In genomic region chr22:30695871-30696655, GRCh38 we compare ENCODE assay signal across 15 cellular contexts. TPM values are rescaled to one million over a fixed set of nuclear protein-coding genes. Genes with fewer than 3 reads are reported as not detected.
A peak's percentile ranks its signal among the peaks of the same experiment; 100 is the strongest.
DNase-seq lines count a peak whose midpoint lies in the region; ATAC-seq and TF ChIP-seq lines count a peak whose summit lies in the region.
"Had no signal": no experiment of that assay in that cellular context is flagged by ENCODE, and none has a peak within 500 bp of the region (broad histone marks: within the 10 kb centered on the region; RNA-seq: fewer than 3 reads in every experiment).

No MANE protein-coding gene starts in this region.

- H3K27ac ChIP-seq in hepatocyte: no peak overlapping the region
- H3K27ac ChIP-seq: brain microvascular endothelial cell had no signal

- no peaks in the 10 kb centered on the region for H3K9me2 ChIP-seq in hepatocyte (replicated peaks; ENCODE audit: insufficient read depth)

- no peak overlapping the region for H2AFZ ChIP-seq in hepatocyte

- H3K27me3 Mint-ChIP-seq in activated T-cell treated with anti-CD3 and anti-CD28 coated beads, Interleukin-2, amount 50 U/mL, for 24 hours: peaks cover 22% of the 10 kb centered on the region
- peaks cover 16% of the 10 kb centered on the region for H3K27me3 Mint-ChIP-seq in T-helper 17 cell

- H3K4me2 ChIP-seq in hepatocyte: peak overlapping the region; percentile 99

- H3K4me3 Mint-ChIP-seq in activated T-cell treated with anti-CD3 and anti-CD28 coated beads, Interleukin-2, amount 50 U/mL, for 24 hours: peak overlapping the region; percentile 61
- peak overlapping the region; percentile 81 for H3K4me3 Mint-ChIP-seq in T-helper 17 cell
- H3K4me3 Mint-ChIP-seq in stimulated activated effector memory CD8-positive, alpha-beta T cell treated with anti-CD3 and anti-CD28 coated beads, Interleukin-12 subunit alpha, Interleukin-12 subunit beta, amount 100 ng/mL, for 72 hours: peak overlapping the region; percentile 74

- H3K4me3 ChIP-seq in hepatocyte: no peak overlapping the region

- peak overlapping the region; percentile 6 for H3K27ac Mint-ChIP-seq in activated T-cell treated with anti-CD3 and anti-CD28 coated beads, Interleukin-2, amount 50 U/mL, for 24 hours
- H3K27ac Mint-ChIP-seq in T-helper 17 cell: no peak overlapping the region
- H3K27ac Mint-ChIP-seq in stimulated activated effector memory CD8-positive, alpha-beta T cell treated with anti-CD3 and anti-CD28 coated beads, Interleukin-12 subunit alpha, Interleukin-12 subunit beta, amount 100 ng/mL, for 72 hours: no peak overlapping the region

- H3K36me3 ChIP-seq in hepatocyte (replicated peaks; ENCODE audit: insufficient read depth, low read depth): no peaks in the 10 kb centered on the region
- H3K36me3 ChIP-seq: brain microvascular endothelial cell, pancreas, uterus had no signal

- H3K79me2 ChIP-seq in hepatocyte: no peaks in the 10 kb centered on the region

- no peak for DNase-seq in activated T-cell treated with anti-CD3 and anti-CD28 coated beads, Interleukin-2, amount 50 U/mL, for 24 hours
- no peak for DNase-seq in activated T-cell treated with anti-CD3 and anti-CD28 coated beads, Interleukin-2, amount 50 U/mL, for 48 hours
- no peak for DNase-seq in T-helper 17 cell
- no peak for DNase-seq in hepatocyte (ENCODE audit: low spot score)
- DNase-seq in stimulated activated effector memory CD8-positive, alpha-beta T cell treated with anti-CD3 and anti-CD28 coated beads, Interleukin-12 subunit alpha, Interleukin-12 subunit beta, amount 100 ng/mL, for 72 hours (ENCODE audit: low spot score in 2 of 2): no peak
- no peak for DNase-seq in iPS-NIHi7 (ENCODE audit: extremely low spot score)
- DNase-seq in NCI-H2107 (lab: John Stamatoyannopoulos, UW): no peak
- DNase-seq: activated CD4-positive, alpha-beta T cell treated with anti-CD3 and anti-CD28 coated beads, Interleukin-2, amount 50 U/mL, for 1 hour; brain microvascular endothelial cell; EL; Kasumi-1; Right ventricle myocardium superior had no signal

- H3K9me3 ChIP-seq in T-helper 17 cell (ENCODE audit: control insufficient read depth, low read length, poor library complexity, severe bottlenecking) (no peaks in the 10 kb centered on the region), hepatocyte (ENCODE audit: low read depth) (no peaks in the 10 kb centered on the region)
- H3K9me3 ChIP-seq: pancreas, uterus had no signal

- no peak for TF ChIP-seq CTCF in hepatocyte (IDR thresholded peaks at IDR 0.05; ENCODE audit: poor library complexity)

- 93% methylated on average over 7 of the region's 7 CpGs for WGBS in hepatocyte (ENCODE audit: low lambda C conversion rate, missing lambda C conversion rate)

- H4K20me1 ChIP-seq in hepatocyte (ENCODE audit: insufficient read depth, poor library complexity, severe bottlenecking): no peaks in the 10 kb centered on the region

- H3K4me1 Mint-ChIP-seq in activated T-cell treated with anti-CD3 and anti-CD28 coated beads, Interleukin-2, amount 50 U/mL, for 24 hours (ENCODE audit: low read depth): peaks cover 15% of the 10 kb centered on the region
- peaks cover 6% of the 10 kb centered on the region for H3K4me1 Mint-ChIP-seq in T-helper 17 cell
- peaks cover 11% of the 10 kb centered on the region for H3K4me1 Mint-ChIP-seq in stimulated activated effector memory CD8-positive, alpha-beta T cell treated with anti-CD3 and anti-CD28 coated beads, Interleukin-12 subunit alpha, Interleukin-12 subunit beta, amount 100 ng/mL, for 72 hours

- ATAC-seq in T-helper 17 cell (no peak), GM18519 (IDR thresholded peaks at IDR 0.05; ENCODE audit: low FRiP score, unreplicated experiment) (no peak)
- no peak for ATAC-seq in stimulated activated effector memory CD8-positive, alpha-beta T cell treated with anti-CD3 and anti-CD28 coated beads, Interleukin-12 subunit alpha, Interleukin-12 subunit beta, amount 100 ng/mL, for 72 hours

- peaks cover 3% of the 10 kb centered on the region for H3K27me3 ChIP-seq in hepatocyte
- H3K27me3 ChIP-seq: brain microvascular endothelial cell, pancreas, uterus had no signal

- H3K36me3 Mint-ChIP-seq in activated T-cell treated with anti-CD3 and anti-CD28 coated beads, Interleukin-2, amount 50 U/mL, for 24 hours (ENCODE audit: low read depth): no peaks in the 10 kb centered on the region
- peaks cover 2% of the 10 kb centered on the region for H3K36me3 Mint-ChIP-seq in T-helper 17 cell (ENCODE audit: low read depth)
- H3K36me3 Mint-ChIP-seq in stimulated activated effector memory CD8-positive, alpha-beta T cell treated with anti-CD3 and anti-CD28 coated beads, Interleukin-12 subunit alpha, Interleukin-12 subunit beta, amount 100 ng/mL, for 72 hours: no peaks in the 10 kb centered on the region

- H3K9me3 Mint-ChIP-seq in activated T-cell treated with anti-CD3 and anti-CD28 coated beads, Interleukin-2, amount 50 U/mL, for 24 hours: no peaks in the 10 kb centered on the region
- H3K9me3 Mint-ChIP-seq in stimulated activated effector memory CD8-positive, alpha-beta T cell treated with anti-CD3 and anti-CD28 coated beads, Interleukin-12 subunit alpha, Interleukin-12 subunit beta, amount 100 ng/mL, for 72 hours: no peaks in the 10 kb centered on the region

- peaks cover 7% of the 10 kb centered on the region for H3K4me1 ChIP-seq in hepatocyte (ENCODE audit: insufficient read depth)

RNA-seq across cellular contexts. Expression of gene OSBP2, which starts 1.4 kb away (rescaled TPM):
- total RNA-seq in T-helper 17 cell (1 to 10 TPM; 1.1 to 9.4 TPM), hepatocyte (18.8 and 23.0 TPM in 2 replicates)
- polyA plus RNA-seq in hepatocyte: 22.4 and 25.5 TPM in 2 replicates

RNA-seq across cellular contexts. Expression of gene DUSP18, which starts 28.4 kb away (rescaled TPM):
- total RNA-seq in T-helper 17 cell: 10 to 100 TPM; 10.3 to 11.0 TPM
- 7.7 and 10.4 TPM in 2 replicates for total RNA-seq in hepatocyte
- polyA plus RNA-seq in hepatocyte: 7.9 and 11.2 TPM in 2 replicates
